Comparison of ENCODE assay signal across 21 cellular contexts in the genomic region with DNA sequence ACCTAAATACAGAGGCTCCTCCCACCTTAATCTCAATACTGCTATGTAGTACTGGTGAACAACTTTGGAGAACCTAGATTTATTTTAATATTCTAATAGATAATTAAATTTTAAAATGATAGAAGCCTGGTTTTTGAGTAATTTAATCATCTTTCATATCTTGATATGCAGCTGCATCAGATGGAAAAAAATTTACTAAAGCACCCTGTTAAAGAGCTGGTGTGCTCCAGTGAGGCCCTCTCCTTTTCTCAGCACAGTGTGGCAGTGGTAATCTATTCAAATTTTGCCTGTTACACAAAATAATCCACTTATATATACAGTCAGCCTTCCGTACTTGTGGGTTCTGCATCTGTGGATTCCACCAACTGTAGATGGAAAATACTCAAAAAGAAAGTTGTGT.
"Had no signal": no experiment of that assay in that cellular context is flagged by ENCODE, and none has a peak within 500 bp of the region (broad histone marks: within the 10 kb centered on the region; RNA-seq: fewer than 3 reads in every experiment).

No MANE protein-coding gene starts in this region.

- H3K27me3 Mint-ChIP-seq: natural killer cell treated with Interleukin-12 subunit alpha and Interleukin-12 subunit beta and Interleukin-15 and Interleukin-18, amount 100 ng/mL, for 72 hours; progenitor cell of endocrine pancreas; type B pancreatic cell had no signal

- H3K4me2 ChIP-seq: neural progenitor cell had no signal

- H3K27ac Mint-ChIP-seq: neural progenitor cell, progenitor cell of endocrine pancreas, type B pancreatic cell had no signal

- H3K4me3 ChIP-seq: heart left ventricle, lung, neural progenitor cell, ovary, suprapubic skin, thyroid gland had no signal

- H3K4me3 Mint-ChIP-seq: natural killer cell treated with Interleukin-12 subunit alpha and Interleukin-12 subunit beta and Interleukin-15 and Interleukin-18, amount 100 ng/mL, for 72 hours; neural progenitor cell; type B pancreatic cell had no signal

- H3K9me3 ChIP-seq: heart left ventricle, ovary, suprapubic skin, thyroid gland had no signal

- H3K36me3 ChIP-seq: neural progenitor cell, ovary, thyroid gland had no signal

- H3K9me3 Mint-ChIP-seq: natural killer cell treated with Interleukin-12 subunit alpha and Interleukin-12 subunit beta and Interleukin-15 and Interleukin-18, amount 100 ng/mL, for 72 hours; neural progenitor cell; type B pancreatic cell had no signal

- ATAC-seq: heart left ventricle; left colon; left ventricle myocardium superior; natural killer cell treated with Interleukin-12 subunit alpha and Interleukin-12 subunit beta and Interleukin-15 and Interleukin-18, amount 100 ng/mL, for 72 hours; right cardiac atrium had no signal

- H2AFZ ChIP-seq: neural progenitor cell had no signal

- H3K27ac ChIP-seq: neural progenitor cell, ovary, suprapubic skin, thyroid gland had no signal

- H3K9ac ChIP-seq: neural progenitor cell had no signal

- H3K27me3 ChIP-seq: heart left ventricle, neural progenitor cell, ovary, suprapubic skin, thyroid gland had no signal

- DNase-seq: effector CD8-positive, alpha-beta T cell; foreskin melanocyte; heart left ventricle; hippocampal formation; left colon; left ventricle myocardium superior; mesenchymal stem cell; midbrain; nucleus accumbens; ovary; right cardiac atrium; small intestine; stimulated activated CD4-positive, alpha-beta T cell treated with anti-CD3 and anti-CD28 coated beads, Interleukin-12 subunit alpha, Interleukin-12 subunit beta, amount 100 ng/mL, for 4 hours; stimulated activated naive CD4-positive, alpha-beta T cell; thyroid gland had no signal
